Comparison of ENCODE assay signal across 1 cellular context in genomic region chr11:66044757-66045156, GRCh38.
TF ChIP-seq lines count a peak whose summit lies in the region.

No MANE protein-coding gene starts in this region.

TF ChIP-seq in GM12878, 131 proteins besides CTCF, POLR2A, EP300 and RAD21:
- TF ChIP-seq ZNF274 (IDR thresholded peaks at IDR 0.05; ENCODE audit: insufficient read depth, insufficient read length) (no peak), FOS (IDR thresholded peaks at IDR 0.05; ENCODE audit: borderline replicate concordance, extremely low read depth, insufficient read length) (no peak), BHLHE40 (IDR thresholded peaks at IDR 0.05; ENCODE audit: borderline replicate concordance in 1 of 2, low read depth in 2 of 2, low read length in 1 of 2) (no peak), CUX1 (IDR thresholded peaks at IDR 0.05; ENCODE audit: insufficient replicate concordance, low read depth, low read length) (no peak), SUPT20H (IDR thresholded peaks at IDR 0.05; ENCODE audit: borderline replicate concordance, control insufficient read depth, low read depth, low read length) (no peak), SKIL (IDR thresholded peaks at IDR 0.05; ENCODE audit: low read depth, poor library complexity, severe bottlenecking) (no peak), NR2F1 (conservative IDR thresholded peaks at IDR 0.05) (no peak)
